In the genomic region with DNA sequence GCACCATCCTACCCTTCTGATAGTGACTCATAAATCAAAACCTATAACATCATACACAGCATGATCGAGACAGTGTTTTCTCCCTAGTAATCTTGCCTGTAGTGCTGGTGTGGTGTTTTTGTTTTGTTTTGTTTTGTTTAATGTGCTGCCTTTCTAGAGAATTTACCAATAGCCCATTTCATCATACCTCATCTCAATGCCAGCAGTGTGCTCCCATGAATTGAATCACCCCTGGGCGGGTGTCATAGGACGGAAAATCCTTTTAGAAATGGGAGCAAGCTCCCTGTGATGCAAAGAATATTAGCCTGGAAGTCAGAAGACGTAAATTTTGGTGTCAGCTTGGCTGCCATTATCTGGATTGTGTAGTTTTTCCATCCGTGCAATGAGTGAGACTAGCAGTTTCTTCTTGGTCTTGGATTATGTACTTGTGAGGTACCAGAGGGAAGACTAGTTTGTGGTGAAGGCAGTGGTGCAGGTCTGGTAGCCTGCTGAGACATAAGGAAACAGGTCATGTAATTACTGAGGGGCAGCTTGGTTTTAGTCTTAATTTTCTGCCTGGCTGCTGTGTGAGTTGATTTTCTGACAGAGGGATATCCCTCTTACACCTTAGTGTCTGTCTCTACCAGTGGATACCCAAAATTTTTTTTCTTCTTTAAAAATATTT, we compare ENCODE assay signal across 23 cellular contexts. TPM values are rescaled to one million over a fixed set of nuclear protein-coding genes. Genes with fewer than 3 reads are reported as not detected.
DNase-seq lines count a peak whose midpoint lies in the region; ATAC-seq, FAIRE-seq and TF ChIP-seq lines count a peak whose summit lies in the region.
"Had no signal": no experiment of that assay in that cellular context is flagged by ENCODE, and none has a peak within 500 bp of the region (broad histone marks: within the 10 kb centered on the region; RNA-seq: fewer than 3 reads in every experiment).

No MANE protein-coding gene starts in this region.

- no peaks in the 10 kb centered on the region for H3K27me3 Mint-ChIP-seq in nephron progenitor cell (ENCODE audit: low read depth, poor library complexity)
- H3K27me3 Mint-ChIP-seq: activated naive CD8-positive, alpha-beta T cell treated with anti-CD3 and anti-CD28 coated beads, Interleukin-2, amount 10 ng/mL, durations not matched to agents 7 days and 5 days had no signal

- FAIRE-seq in GM12891 (lab: Jason Lieb, UNC): peak; percentile 69
- FAIRE-seq: HTR-8/SVneo had no signal

- no peak for TF ChIP-seq POLR2A in GM12891 (IDR thresholded peaks at IDR 0.05; ENCODE audit: low read depth, low read length)

- peaks cover 40% of the 10 kb centered on the region for H3K36me3 Mint-ChIP-seq in nephron progenitor cell (ENCODE audit: low read depth)
- H3K36me3 Mint-ChIP-seq: activated naive CD8-positive, alpha-beta T cell treated with anti-CD3 and anti-CD28 coated beads, Interleukin-2, amount 10 ng/mL, durations not matched to agents 7 days and 5 days had no signal

- H3K4me1 ChIP-seq in right atrium auricular region: no peaks in the 10 kb centered on the region
- H3K4me1 ChIP-seq: left ventricle myocardium inferior, sigmoid colon had no signal

- DNase-seq in GM12891 (ENCODE audit: insufficient read length, low spot score) (no peak), nephron progenitor cell (no peak), NCI-H1092 treated with DMSO at 0.1 percent for 48 hours (lab: John Stamatoyannopoulos, UW) (no peak), right atrium auricular region (ENCODE audit: low spot score) (no peak)
- DNase-seq: activated CD4-positive, alpha-beta T cell treated with anti-CD3 and anti-CD28 coated beads, Interleukin-2, amount 50 U/mL, for 48 hours; activated naive CD8-positive, alpha-beta T cell treated with anti-CD3 and anti-CD28 coated beads, Interleukin-2, amount 10 ng/mL, durations not matched to agents 7 days and 5 days; activated T-cell treated with anti-CD3 and anti-CD28 coated beads, Interleukin-2, amount 50 U/mL, for 24 hours; central memory CD4-positive, alpha-beta T cell; effector CD4-positive, alpha-beta T cell; foreskin melanocyte; left ventricle myocardium inferior; NCI-H1694; NCI-H2227 treated with DMSO at 0.1 percent for 48 hours; NK-92 treated with Interleukin-12 subunit alpha and Interleukin-12 subunit beta, amount 100 ng/mL, for 24 hours; ovary; sigmoid colon; stimulated activated CD4-positive, alpha-beta T cell treated with anti-CD3 and anti-CD28 coated beads, Interleukin-2, amount 100 ng/mL, for 48 hours; SW 1271 had no signal

- H3K9me3 Mint-ChIP-seq in nephron progenitor cell: peaks cover 16% of the 10 kb centered on the region
- H3K9me3 Mint-ChIP-seq: activated naive CD8-positive, alpha-beta T cell treated with anti-CD3 and anti-CD28 coated beads, Interleukin-2, amount 10 ng/mL, durations not matched to agents 7 days and 5 days; activated T-cell treated with anti-CD3 and anti-CD28 coated beads, Interleukin-2, amount 50 U/mL, for 24 hours had no signal

- H3K27me3 ChIP-seq in right atrium auricular region: no peaks in the 10 kb centered on the region
- H3K27me3 ChIP-seq: ovary, sigmoid colon had no signal

- H3K4me3 ChIP-seq in right atrium auricular region: no peak overlapping the region
- H3K4me3 ChIP-seq: left ventricle myocardium inferior, ovary, sigmoid colon had no signal

- no peak overlapping the region for H3K27ac Mint-ChIP-seq in nephron progenitor cell
- H3K27ac Mint-ChIP-seq: activated naive CD8-positive, alpha-beta T cell treated with anti-CD3 and anti-CD28 coated beads, Interleukin-2, amount 10 ng/mL, durations not matched to agents 7 days and 5 days; activated T-cell treated with anti-CD3 and anti-CD28 coated beads, Interleukin-2, amount 50 U/mL, for 24 hours had no signal

- peaks cover 6% of the 10 kb centered on the region for H3K4me1 Mint-ChIP-seq in nephron progenitor cell

- TF ChIP-seq CTCF in nephron progenitor cell (IDR thresholded peaks at IDR 0.05) (no peak), right atrium auricular region (IDR thresholded peaks at IDR 0.05) (no peak)

- ATAC-seq in HG03469 (IDR thresholded peaks at IDR 0.05; ENCODE audit: unreplicated experiment) (peak; percentile 42), esophagus mucosa (peak; percentile 36), GM19035 (IDR thresholded peaks at IDR 0.05; ENCODE audit: unreplicated experiment) (no peak), HG02852 (IDR thresholded peaks at IDR 0.05; ENCODE audit: unreplicated experiment) (no peak)

- no peaks in the 10 kb centered on the region for H3K36me3 ChIP-seq in right atrium auricular region
- H3K36me3 ChIP-seq: left ventricle myocardium inferior, ovary, sigmoid colon had no signal

- no peak overlapping the region for H3K27ac ChIP-seq in right atrium auricular region
- H3K27ac ChIP-seq: left ventricle myocardium inferior, ovary, sigmoid colon had no signal

- peak overlapping the region; percentile 28 for H3K4me3 Mint-ChIP-seq in nephron progenitor cell
- H3K4me3 Mint-ChIP-seq: activated naive CD8-positive, alpha-beta T cell treated with anti-CD3 and anti-CD28 coated beads, Interleukin-2, amount 10 ng/mL, durations not matched to agents 7 days and 5 days; activated T-cell treated with anti-CD3 and anti-CD28 coated beads, Interleukin-2, amount 50 U/mL, for 24 hours had no signal

- no peaks in the 10 kb centered on the region for H3K9me3 ChIP-seq in right atrium auricular region
- H3K9me3 ChIP-seq: left ventricle myocardium inferior, ovary, sigmoid colon had no signal

TF ChIP-seq in GM12891, 5 proteins besides CTCF, POLR2A, EP300 and RAD21:
- no peak for TF ChIP-seq PAX5 (IDR thresholded peaks at IDR 0.05; ENCODE audit: insufficient read depth, low read length, severe bottlenecking)
- TF ChIP-seq POU2F2 (IDR thresholded peaks at IDR 0.05; ENCODE audit: low read depth, low read length): no peak
- no peak for TF ChIP-seq TAF1 (IDR thresholded peaks at IDR 0.05; ENCODE audit: low read depth, low read length)
- no peak for TF ChIP-seq POLR2AphosphoS5 (IDR thresholded peaks at IDR 0.05; ENCODE audit: low read depth, low read length)
- no peak for TF ChIP-seq SPI1 (IDR thresholded peaks at IDR 0.05; ENCODE audit: low read depth, low read length)
TF ChIP-seq in GM12891: peak in this region for 0.

RNA-seq across cellular contexts. Expression of a gene that starts 29.9 kb away (rescaled TPM):
- not detected for polyA plus RNA-seq in GM12891 (2012; ENCODE audit: low read depth, missing spikeins)
- total RNA-seq in esophagus mucosa: 0.20 TPM
- total RNA-seq in right atrium auricular region: 1 to 10 TPM; 5.2 to 5.7 TPM
- total RNA-seq: activated naive CD8-positive, alpha-beta T cell treated with anti-CD3 and anti-CD28 coated beads, Interleukin-2, amount 10 ng/mL, durations not matched to agents 7 days and 5 days had no signal

RNA-seq across cellular contexts. Expression of a gene that starts 46.4 kb away (rescaled TPM):
- polyA plus RNA-seq in GM12891 (2012; ENCODE audit: low read depth, missing spikeins): 0.10 TPM
- total RNA-seq in esophagus mucosa: not detected
- total RNA-seq in right atrium auricular region: 1 to 10 TPM; 1.4 to 1.5 TPM
- total RNA-seq: activated naive CD8-positive, alpha-beta T cell treated with anti-CD3 and anti-CD28 coated beads, Interleukin-2, amount 10 ng/mL, durations not matched to agents 7 days and 5 days had no signal

Comparison
In these comparisons a context has a peak if more than half of its experiments do, and no peak if none do; other contexts are left out.
1. ATAC-seq: peak in HG03469 (single experiment) and esophagus mucosa (single experiment); none in GM19035 (single experiment) and HG02852 (single experiment).